Comparison of ENCODE assay signal across 8 cellular contexts in genomic region chr9:7799934-7800285, GRCh38. TPM values are rescaled to one million over a fixed set of nuclear protein-coding genes. Genes with fewer than 3 reads are reported as not detected.
DNase-seq lines count a peak whose midpoint lies in the region; ATAC-seq and TF ChIP-seq lines count a peak whose summit lies in the region.

No MANE protein-coding gene starts in this region.

- TF ChIP-seq CTCF in choroid plexus epithelial cell (conservative IDR thresholded peaks at IDR 0.05; ENCODE audit: low read depth, low read length), result no peak
- TF ChIP-seq CTCF in GM13976 (IDR thresholded peaks at IDR 0.05; ENCODE audit: borderline replicate concordance, control extremely low read depth, extremely low read depth, insufficient read depth, missing control alignments), result no peak

- DNase-seq in Right ventricle myocardium inferior (ENCODE audit: missing footprints) (no peak), cardiac septum (ENCODE audit: low spot score) (no peak), choroid plexus epithelial cell (ENCODE audit: low read depth) (no peak), ureter (ENCODE audit: low spot score) (no peak), NOMO-1 (lab: John Stamatoyannopoulos, UW; ENCODE audit: unreplicated experiment in 2 of 2) (no peak), GM13976 (ENCODE audit: low spot score) (no peak)

- H3K4me1 ChIP-seq in neuron (ENCODE audit: insufficient read depth, low read length), result peaks cover 8% of the 10 kb centered on the region

- no peak overlapping the region for H2AFZ ChIP-seq in neuron (ENCODE audit: low read depth, low read length)

- H3K9me3 ChIP-seq in neuron (ENCODE audit: low read length), result no peaks in the 10 kb centered on the region

- H3K27me3 ChIP-seq in neuron (ENCODE audit: insufficient read depth, low read length), result no peaks in the 10 kb centered on the region

- ATAC-seq in Right ventricle myocardium inferior (peak; percentile 6), HG03575 (IDR thresholded peaks at IDR 0.05; ENCODE audit: extremely low read depth, insufficient number of reproducible peaks, low FRiP score, unreplicated experiment) (peak; percentile 26)

- peaks cover 18% of the 10 kb centered on the region for H3K36me3 ChIP-seq in neuron (ENCODE audit: insufficient read depth, low read length)

- H3K4me3 ChIP-seq in choroid plexus epithelial cell (ENCODE audit: low read depth, low read length), result peak overlapping the region; percentile 92
- peak overlapping the region; percentile 75 for H3K4me3 ChIP-seq in neuron (ENCODE audit: low read length)

- in situ Hi-C loops in GM13976 (cut with MboI; ENCODE audit: low sequenced_read_pairs, unreplicated experiment), result no loop called here

- intact Hi-C loops in Right ventricle myocardium inferior (cut with DNase I), result no loop called here
- intact Hi-C loops in cardiac septum (cut with DNase I), result no loop called here

RNA-seq across cellular contexts. Expression of gene DMAC1, which starts 0.3 kb away (rescaled TPM):
- 138 TPM for total RNA-seq in Right ventricle myocardium inferior
- total RNA-seq in cardiac septum, result 99.8 TPM
- 81.9 TPM for total RNA-seq in ureter
